28 cellular contexts compared by ENCODE assay signal in the genomic region with DNA sequence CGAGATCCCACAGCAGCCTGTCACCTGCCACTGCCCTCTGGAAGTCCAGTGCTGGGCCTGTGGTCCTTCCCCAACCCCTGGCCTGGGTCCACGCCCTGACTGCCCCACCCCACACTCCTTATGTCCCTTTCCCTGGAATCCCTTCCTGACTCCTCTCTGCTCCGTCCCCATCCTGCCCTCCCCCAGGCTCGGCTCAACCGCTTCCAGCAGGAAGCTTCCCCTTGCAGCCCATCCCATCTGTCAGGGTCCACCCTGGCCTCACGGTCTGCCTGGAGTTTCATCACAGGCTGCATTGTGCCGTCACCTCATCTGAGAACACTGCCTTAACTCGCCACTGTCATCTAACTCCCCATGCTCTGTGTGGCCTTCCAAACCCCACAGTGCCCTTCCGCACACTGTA.
"Had no signal": no experiment of that assay in that cellular context is flagged by ENCODE, and none has a peak within 500 bp of the region (broad histone marks: within the 10 kb centered on the region; RNA-seq: fewer than 3 reads in every experiment).

No MANE protein-coding gene starts in this region.

- ATAC-seq: activated T-cell treated with anti-CD3 and anti-CD28 coated beads, Interleukin-2, amount 50 U/mL, for 4 hours; effector memory CD8-positive, alpha-beta T cell; left colon; lower lobe of right lung; mucosa of descending colon; T-cell; WTC11 had no signal

- H3K4me3 Mint-ChIP-seq: activated naive CD8-positive, alpha-beta T cell treated with anti-CD3 and anti-CD28 coated beads for 36 hours; activated T-cell treated with anti-CD3 and anti-CD28 coated beads, Interleukin-2, amount 50 U/mL, for 4 hours; effector memory CD8-positive, alpha-beta T cell; naive B cell; neural crest cell; T-cell; T-helper 2 cell treated with Interferon-gamma antibody and Interleukin-4, amounts not matched to agents 5 μg/mL and 100 μg/mL, for 36 hours; WTC11 had no signal

- H3K9me3 ChIP-seq: colonic mucosa, esophagus muscularis mucosa, lower lobe of right lung, mucosa of descending colon, spleen, testis had no signal

- H3K4me1 ChIP-seq: colonic mucosa, testis had no signal

- H3K4me3 ChIP-seq: colonic mucosa, dorsolateral prefrontal cortex, esophagus muscularis mucosa, lower lobe of right lung, mucosa of descending colon, spleen, testis had no signal

- H3K27me3 ChIP-seq: colonic mucosa, esophagus muscularis mucosa, testis had no signal

- H3K9me3 Mint-ChIP-seq: activated naive CD8-positive, alpha-beta T cell treated with anti-CD3 and anti-CD28 coated beads for 36 hours; activated T-cell treated with anti-CD3 and anti-CD28 coated beads, Interleukin-2, amount 50 U/mL, for 4 hours; activated T-helper 2 cell treated with anti-CD3 and anti-CD28 coated beads, Interferon-gamma antibody, Interleukin-2, Interleukin-4, amounts not matched to agents 10 μg/mL and 5 μg/mL and 100 μg/mL, durations not matched to agents 14 hours and 24 hours and 36 hours; effector memory CD8-positive, alpha-beta T cell; naive B cell; neural crest cell; T-cell; T-helper 2 cell treated with Interferon-gamma antibody and Interleukin-4, amounts not matched to agents 5 μg/mL and 100 μg/mL, for 36 hours; WTC11 had no signal

- FAIRE-seq: bronchial epithelial cell, frontal cortex, islet of Langerhans had no signal

- H3K36me3 Mint-ChIP-seq: activated naive CD8-positive, alpha-beta T cell treated with anti-CD3 and anti-CD28 coated beads for 36 hours; naive B cell; T-cell; WTC11 had no signal

- H3K27ac Mint-ChIP-seq: activated naive CD8-positive, alpha-beta T cell treated with anti-CD3 and anti-CD28 coated beads for 36 hours; activated T-helper 2 cell treated with anti-CD3 and anti-CD28 coated beads, Interferon-gamma antibody, Interleukin-2, Interleukin-4, amounts not matched to agents 10 μg/mL and 5 μg/mL and 100 μg/mL, durations not matched to agents 14 hours and 24 hours and 36 hours; T-cell; T-helper 2 cell treated with Interferon-gamma antibody and Interleukin-4, amounts not matched to agents 5 μg/mL and 100 μg/mL, for 36 hours; WTC11 had no signal

- H3K36me3 ChIP-seq: colonic mucosa, lower lobe of right lung, spleen had no signal

- DNase-seq: activated CD4-positive, alpha-beta T cell treated with anti-CD3 and anti-CD28 coated beads, Interleukin-2, amount 50 U/mL, for 48 hours; activated CD8-positive, alpha-beta memory T cell treated with anti-CD3 and anti-CD28 coated beads, Interleukin-2, amount 50 U/mL, for 48 hours; activated naive CD4-positive, alpha-beta T cell treated with Interleukin-2 at 50 U/mL for 16 hours; activated naive CD8-positive, alpha-beta T cell treated with anti-CD3 and anti-CD28 coated beads for 36 hours; activated T-cell treated with anti-CD3 and anti-CD28 coated beads, Interleukin-2, amount 50 U/mL, for 4 hours; colonic mucosa; dorsolateral prefrontal cortex; effector memory CD8-positive, alpha-beta T cell; head of caudate nucleus; left colon; lower lobe of right lung; mesendoderm; mucosa of descending colon; naive B cell; spleen; stimulated activated CD4-positive, alpha-beta T cell treated with anti-CD3 and anti-CD28 coated beads, Interleukin-4, amount 100 ng/mL, for 1 hour; stimulated activated naive CD4-positive, alpha-beta T cell; T-cell; testis; trophoblast cell had no signal

- H3K27ac ChIP-seq: colonic mucosa, dorsolateral prefrontal cortex, esophagus muscularis mucosa, lower lobe of right lung, spleen, testis had no signal
